Comparison of ENCODE assay signal across 2 cellular contexts in the genomic region with DNA sequence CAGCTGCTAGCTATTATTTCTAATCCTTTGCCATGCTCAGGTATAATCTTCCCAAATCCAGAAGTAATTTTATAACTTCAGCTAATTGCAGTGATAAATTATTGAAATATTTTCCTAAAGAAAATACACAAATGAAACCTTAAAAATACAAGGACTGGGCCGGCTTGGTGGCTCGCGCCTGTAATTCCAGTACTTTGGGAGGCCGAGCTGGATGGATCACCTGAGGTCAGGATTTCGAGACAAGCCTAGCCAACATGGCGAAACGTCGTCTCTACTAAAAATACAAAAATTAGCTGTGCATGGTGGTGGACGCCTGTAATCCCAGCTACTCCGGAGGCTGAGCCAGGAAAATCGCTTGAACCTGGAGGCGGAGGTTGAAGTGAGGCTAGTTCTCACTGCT.
DNase-seq lines count a peak whose midpoint lies in the region.
"Not testable (repeated sequence)": the region's sequence is repeated elsewhere in the genome, so short reads cannot be mapped to it uniquely, and the experiment has no call there.

No MANE protein-coding gene starts in this region.

- not testable (repeated sequence) for H3K27ac Mint-ChIP-seq in activated CD4-positive, alpha-beta T cell treated with anti-CD3 and anti-CD28 coated beads, Interleukin-2, amount 10 ng/mL, durations not matched to agents 24 days and 14 days

- not testable (repeated sequence) for H3K4me3 Mint-ChIP-seq in activated CD4-positive, alpha-beta T cell treated with anti-CD3 and anti-CD28 coated beads, Interleukin-2, amount 10 ng/mL, durations not matched to agents 24 days and 14 days

- H3K9me3 Mint-ChIP-seq in activated CD4-positive, alpha-beta T cell treated with anti-CD3 and anti-CD28 coated beads, Interleukin-2, amount 10 ng/mL, durations not matched to agents 24 days and 14 days: peaks cover 18% of the 10 kb centered on the region

- H3K36me3 Mint-ChIP-seq in activated CD4-positive, alpha-beta T cell treated with anti-CD3 and anti-CD28 coated beads, Interleukin-2, amount 10 ng/mL, durations not matched to agents 24 days and 14 days (ENCODE audit: low read depth): not testable (repeated sequence)

- not testable (repeated sequence) for H3K27me3 Mint-ChIP-seq in activated CD4-positive, alpha-beta T cell treated with anti-CD3 and anti-CD28 coated beads, Interleukin-2, amount 10 ng/mL, durations not matched to agents 24 days and 14 days

- intact Hi-C loops in activated CD4-positive, alpha-beta T cell treated with anti-CD3 and anti-CD28 coated beads, Interleukin-2, amount 10 ng/mL, durations not matched to agents 24 days and 14 days (cut with micrococcal nuclease); posterior vena cava (cut with DNase I): not testable (repeated sequence)

- peak; percentile 37 for DNase-seq in activated CD4-positive, alpha-beta T cell treated with anti-CD3 and anti-CD28 coated beads, Interleukin-2, amount 10 ng/mL, durations not matched to agents 24 days and 14 days
- DNase-seq in posterior vena cava (ENCODE audit: low spot score): peak; percentile 67

- not testable (repeated sequence) for H3K4me1 Mint-ChIP-seq in activated CD4-positive, alpha-beta T cell treated with anti-CD3 and anti-CD28 coated beads, Interleukin-2, amount 10 ng/mL, durations not matched to agents 24 days and 14 days
